15 cellular contexts compared by ENCODE assay signal in genomic region chr18:51171208-51171607, GRCh38. TPM values are rescaled to one million over a fixed set of nuclear protein-coding genes. Genes with fewer than 3 reads are reported as not detected.
DNase-seq lines count a peak whose midpoint lies in the region; ATAC-seq and TF ChIP-seq lines count a peak whose summit lies in the region.
"Had no signal": no experiment of that assay in that cellular context is flagged by ENCODE, and none has a peak within 500 bp of the region (broad histone marks: within the 10 kb centered on the region; RNA-seq: fewer than 3 reads in every experiment).

No MANE protein-coding gene starts in this region.

- peaks cover 45% of the 10 kb centered on the region for H3K4me1 Mint-ChIP-seq in activated naive CD8-positive, alpha-beta T cell treated with anti-CD3 and anti-CD28 coated beads, Interleukin-2, amount 10 ng/mL, durations not matched to agents 7 days and 5 days

- peaks cover 0 to 29% (median 3%) of the 10 kb centered on the region in 9 donors for H3K36me3 ChIP-seq in heart right ventricle

- no peak overlapping the region for H3K4me3 ChIP-seq in heart right ventricle
- H3K4me3 ChIP-seq: coronary artery, K562, skin epidermis, vagina had no signal

- no peak overlapping the region for H3K4me3 Mint-ChIP-seq in activated naive CD8-positive, alpha-beta T cell treated with anti-CD3 and anti-CD28 coated beads, Interleukin-2, amount 10 ng/mL, durations not matched to agents 7 days and 5 days

- intact Hi-C loops in heart right ventricle (cut with DNase I), result no loop called here
- intact Hi-C loops in Right ventricle myocardium inferior (cut with DNase I), result no loop called here

- H3K27ac ChIP-seq in heart right ventricle, result no peak overlapping the region
- H3K27ac ChIP-seq: coronary artery, skin epidermis, vagina had no signal

- TF ChIP-seq CTCF in heart right ventricle (IDR thresholded peaks at IDR 0.05), result no peak

- H3K9me3 ChIP-seq in heart right ventricle, result no peaks in the 10 kb centered on the region
- H3K9me3 ChIP-seq: vagina had no signal

- no peaks in the 10 kb centered on the region for H3K27me3 ChIP-seq in heart right ventricle
- H3K27me3 ChIP-seq: vagina had no signal

- no peak for DNase-seq in activated naive CD8-positive, alpha-beta T cell treated with anti-CD3 and anti-CD28 coated beads, Interleukin-2, amount 10 ng/mL, durations not matched to agents 7 days and 5 days
- DNase-seq in heart right ventricle (no peak), SK-N-DZ (ENCODE audit: low spot score) (no peak), Right ventricle myocardium inferior (ENCODE audit: missing footprints) (no peak), NCI-H1048 (lab: John Stamatoyannopoulos, UW) (no peak)
- DNase-seq: Calu3, kidney glomerular epithelial cell, NCI-H2107 had no signal

- peaks cover 14% of the 10 kb centered on the region for H3K36me3 Mint-ChIP-seq in activated naive CD8-positive, alpha-beta T cell treated with anti-CD3 and anti-CD28 coated beads, Interleukin-2, amount 10 ng/mL, durations not matched to agents 7 days and 5 days

- peak; percentile 60 for ATAC-seq in GM18517 (IDR thresholded peaks at IDR 0.05; ENCODE audit: unreplicated experiment)
- ATAC-seq in GM21367 (IDR thresholded peaks at IDR 0.05; ENCODE audit: unreplicated experiment), result peak; percentile 49
- ATAC-seq in HG03159 (IDR thresholded peaks at IDR 0.05; ENCODE audit: unreplicated experiment), result peak; percentile 38
- peak; percentile 34 for ATAC-seq in activated naive CD8-positive, alpha-beta T cell treated with anti-CD3 and anti-CD28 coated beads, Interleukin-2, amount 10 ng/mL, durations not matched to agents 7 days and 5 days (ENCODE audit: low read depth)
- no peak for ATAC-seq in heart right ventricle
- no peak for ATAC-seq in Right ventricle myocardium inferior
- ATAC-seq: K562 had no signal

- no peaks in the 10 kb centered on the region for H3K27me3 Mint-ChIP-seq in activated naive CD8-positive, alpha-beta T cell treated with anti-CD3 and anti-CD28 coated beads, Interleukin-2, amount 10 ng/mL, durations not matched to agents 7 days and 5 days

- H3K27ac Mint-ChIP-seq in activated naive CD8-positive, alpha-beta T cell treated with anti-CD3 and anti-CD28 coated beads, Interleukin-2, amount 10 ng/mL, durations not matched to agents 7 days and 5 days, result peak overlapping the region; percentile 48

- no peaks in the 10 kb centered on the region for H3K9me3 Mint-ChIP-seq in activated naive CD8-positive, alpha-beta T cell treated with anti-CD3 and anti-CD28 coated beads, Interleukin-2, amount 10 ng/mL, durations not matched to agents 7 days and 5 days

- WGBS in heart right ventricle, 2 donors, result 99% methylated on average over 3 of the region's 3 CpGs

- peaks cover 0 to 11% (median 0%) of the 10 kb centered on the region in 9 donors for H3K4me1 ChIP-seq in heart right ventricle
- H3K4me1 ChIP-seq: vagina had no signal

- POLR2A ChIA-PET in activated naive CD8-positive, alpha-beta T cell treated with anti-CD3 and anti-CD28 coated beads, Interleukin-2, amount 10 ng/mL, durations not matched to agents 7 days and 5 days (lab: Charles Lee), result interaction anchor here (2.4 kb wide), 1 partner anchor 25 kb away, joined by 12 read pairs; the partner anchor contains the start of gene MEX3C

RNA-seq across cellular contexts. Expression of gene MEX3C, which starts 26.3 kb away (rescaled TPM):
- 10 to 100 TPM; 53.3 to 60.7 TPM for total RNA-seq in activated naive CD8-positive, alpha-beta T cell treated with anti-CD3 and anti-CD28 coated beads, Interleukin-2, amount 10 ng/mL, durations not matched to agents 7 days and 5 days
- total RNA-seq in heart right ventricle, result 10 to 100 TPM; 17.2 to 24.2 (median 20.1) TPM
- polyA plus RNA-seq in heart right ventricle, result 1 to 10 TPM; 6.8 to 7.2 TPM
- 35.4 and 47.4 TPM in 2 replicates for polyA plus RNA-seq in SK-N-DZ (2014; cell fraction: cytosol; rRNA removed)
- polyA plus RNA-seq in SK-N-DZ (2014; cell fraction: nucleus; rRNA removed), result 18.8 and 26.5 TPM in 2 replicates
- total RNA-seq in Right ventricle myocardium inferior, result 20.5 TPM

Comparison
In these comparisons a context has a peak if more than half of its experiments do, and no peak if none do; other contexts are left out.
1. ATAC-seq: peak in GM18517 (single experiment), GM21367 (single experiment), HG03159 (single experiment) and activated naive CD8-positive, alpha-beta T cell treated with anti-CD3 and anti-CD28 coated beads, Interleukin-2, amount 10 ng/mL, durations not matched to agents 7 days and 5 days (single experiment); none in heart right ventricle (0 of 8) and Right ventricle myocardium inferior (single experiment).